ENCODE assay signal across 14 cellular contexts in the genomic region with DNA sequence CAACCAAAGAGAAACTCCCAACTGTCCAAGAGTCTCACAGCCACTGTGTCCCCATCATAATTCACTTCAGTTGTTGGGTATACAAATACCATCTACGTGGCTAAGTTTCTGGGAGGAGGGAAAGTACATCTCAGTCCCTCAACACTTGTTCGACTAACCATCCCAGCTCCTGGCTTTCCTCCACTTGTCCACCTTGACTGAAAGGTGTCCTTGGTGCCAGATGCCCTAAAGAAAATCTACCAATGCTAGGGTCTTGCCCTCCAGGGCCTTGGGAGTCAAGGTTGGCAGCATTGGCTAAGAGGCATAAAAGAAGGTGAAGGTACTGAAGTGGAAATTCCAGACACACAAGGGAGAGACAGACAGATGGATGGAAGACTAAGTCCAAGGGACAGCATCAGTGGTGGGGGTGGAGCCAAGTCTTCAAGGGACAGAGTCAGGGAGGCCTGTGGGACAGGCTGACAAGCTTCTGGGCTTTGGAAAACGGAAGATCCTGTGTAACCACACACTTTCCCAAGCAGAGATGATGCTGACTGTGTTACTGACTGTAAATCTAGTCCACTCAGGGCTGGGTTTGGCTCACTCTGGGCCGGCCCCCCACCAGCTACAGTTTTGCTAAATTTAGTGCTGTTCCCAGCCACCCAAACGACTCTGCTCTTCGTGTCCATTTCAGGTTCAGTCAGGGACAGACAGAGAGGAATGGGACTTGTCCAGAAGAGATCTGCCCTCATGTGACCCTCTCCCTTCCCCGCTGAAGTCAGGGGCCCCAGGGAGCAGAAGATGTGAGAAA.
A peak's percentile ranks its signal among the peaks of the same experiment; 100 is the strongest.
DNase-seq lines count a peak whose midpoint lies in the region; ATAC-seq and TF ChIP-seq lines count a peak whose summit lies in the region.
"Had no signal": no experiment of that assay in that cellular context is flagged by ENCODE, and none has a peak within 500 bp of the region (broad histone marks: within the 10 kb centered on the region; RNA-seq: fewer than 3 reads in every experiment).

No MANE protein-coding gene starts in this region.

- H3K9me3 Mint-ChIP-seq in activated CD4-positive, alpha-beta T cell treated with anti-CD3 and anti-CD28 coated beads, Interleukin-2, amount 10 ng/mL, durations not matched to agents 7 days and 5 days, result no peaks in the 10 kb centered on the region
- H3K9me3 Mint-ChIP-seq in activated naive CD8-positive, alpha-beta T cell (ENCODE audit: low read depth), result no peaks in the 10 kb centered on the region

- TF ChIP-seq POLR2A in suprapubic skin (IDR thresholded peaks at IDR 0.05), result no peak

- H3K36me3 ChIP-seq in suprapubic skin, result peaks cover 13% of the 10 kb centered on the region
- H3K36me3 ChIP-seq: right lobe of liver, transverse colon had no signal

- no peaks in the 10 kb centered on the region for H3K27me3 Mint-ChIP-seq in activated CD4-positive, alpha-beta T cell treated with anti-CD3 and anti-CD28 coated beads, Interleukin-2, amount 10 ng/mL, durations not matched to agents 7 days and 5 days
- H3K27me3 Mint-ChIP-seq in activated naive CD8-positive, alpha-beta T cell, result no peaks in the 10 kb centered on the region

- POLR2A ChIA-PET in activated CD4-positive, alpha-beta T cell treated with anti-CD3 and anti-CD28 coated beads, Interleukin-2, amount 10 ng/mL, durations not matched to agents 7 days and 5 days (lab: Charles Lee), result no interaction called here

- ATAC-seq in left colon, result no peak
- ATAC-seq: A549, right lobe of liver had no signal

- intact Hi-C loops in left colon (cut with DNase I, micrococcal nuclease), result no loop called here

- peaks cover 64% of the 10 kb centered on the region for H3K4me1 Mint-ChIP-seq in activated CD4-positive, alpha-beta T cell treated with anti-CD3 and anti-CD28 coated beads, Interleukin-2, amount 10 ng/mL, durations not matched to agents 7 days and 5 days
- peaks cover 82% of the 10 kb centered on the region for H3K4me1 Mint-ChIP-seq in activated naive CD8-positive, alpha-beta T cell (ENCODE audit: low read depth)

- H3K4me3 ChIP-seq in suprapubic skin, result no peak overlapping the region
- H3K4me3 ChIP-seq: A549, right lobe of liver, transverse colon had no signal

- peak overlapping the region; percentile 27 for H3K27ac ChIP-seq in suprapubic skin
- H3K27ac ChIP-seq: A549, right lobe of liver had no signal

- H3K4me1 ChIP-seq in suprapubic skin, result peaks cover 77% of the 10 kb centered on the region

- TF ChIP-seq CTCF in suprapubic skin (IDR thresholded peaks at IDR 0.05), result no peak

- DNase-seq in activated CD4-positive, alpha-beta T cell treated with anti-CD3 and anti-CD28 coated beads, Interleukin-2, amount 10 ng/mL, durations not matched to agents 7 days and 5 days, result no peak
- DNase-seq in activated CD4-positive, alpha-beta T cell treated with anti-CD3 and anti-CD28 coated beads, Interleukin-2, amount 50 U/mL, for 48 hours, result no peak
- peak; percentile 29 for DNase-seq in islet precursor cell
- no peak for DNase-seq in suprapubic skin (ENCODE audit: low spot score in 2 of 2)
- DNase-seq in left colon, result no peak
- DNase-seq in NCI-H1436 treated with DMSO at 0.1 percent for 48 hours (lab: John Stamatoyannopoulos, UW), result no peak
- no peak for DNase-seq in NAMALWA (ENCODE audit: low spot score)
- DNase-seq: activated naive CD4-positive, alpha-beta T cell treated with Interleukin-2 at 50 U/mL for 16 hours; cerebellar nuclear complex; NCI-H2171; right lobe of liver; transverse colon had no signal

- H3K9me3 ChIP-seq in suprapubic skin, result no peaks in the 10 kb centered on the region
- H3K9me3 ChIP-seq: A549, right lobe of liver, transverse colon had no signal

- H3K27me3 ChIP-seq in suprapubic skin, result no peaks in the 10 kb centered on the region
- H3K27me3 ChIP-seq: right lobe of liver, transverse colon had no signal

- WGBS in suprapubic skin, result 71% methylated on average over 7 of the region's 7 CpGs

- no peak for TF ChIP-seq EP300 in suprapubic skin (IDR thresholded peaks at IDR 0.05)

- H3K27ac Mint-ChIP-seq in activated CD4-positive, alpha-beta T cell treated with anti-CD3 and anti-CD28 coated beads, Interleukin-2, amount 10 ng/mL, durations not matched to agents 7 days and 5 days, result peak overlapping the region; percentile 51
- peak overlapping the region; percentile 81 for H3K27ac Mint-ChIP-seq in activated naive CD8-positive, alpha-beta T cell

- CTCF ChIA-PET in activated CD4-positive, alpha-beta T cell treated with anti-CD3 and anti-CD28 coated beads, Interleukin-2, amount 10 ng/mL, durations not matched to agents 7 days and 5 days (lab: Charles Lee), result interaction anchor here (0.6 to 1.9 kb wide), 4 partner anchors 11 to 1434 kb away, joined by 3 to 9 read pairs (median 4); no protein-coding TSS in a partner anchor

- peaks cover 47% of the 10 kb centered on the region for H3K36me3 Mint-ChIP-seq in activated CD4-positive, alpha-beta T cell treated with anti-CD3 and anti-CD28 coated beads, Interleukin-2, amount 10 ng/mL, durations not matched to agents 7 days and 5 days (ENCODE audit: low read depth)
- H3K36me3 Mint-ChIP-seq in activated naive CD8-positive, alpha-beta T cell, result peaks cover 3% of the 10 kb centered on the region

- H3K4me3 Mint-ChIP-seq in activated CD4-positive, alpha-beta T cell treated with anti-CD3 and anti-CD28 coated beads, Interleukin-2, amount 10 ng/mL, durations not matched to agents 7 days and 5 days, result no peak overlapping the region
- no peak overlapping the region for H3K4me3 Mint-ChIP-seq in activated naive CD8-positive, alpha-beta T cell
